In genomic region chr10:81871558-81871957, GRCh38 we compare ENCODE assay signal across 28 cellular contexts. TPM values are rescaled to one million over a fixed set of nuclear protein-coding genes. Genes with fewer than 3 reads are reported as not detected.
DNase-seq lines count a peak whose midpoint lies in the region; ATAC-seq, FAIRE-seq and TF ChIP-seq lines count a peak whose summit lies in the region.
"Had no signal": no experiment of that assay in that cellular context is flagged by ENCODE, and none has a peak within 500 bp of the region (broad histone marks: within the 10 kb centered on the region; RNA-seq: fewer than 3 reads in every experiment).

No MANE protein-coding gene starts in this region.

- TF ChIP-seq POLR2A in breast epithelium (IDR thresholded peaks at IDR 0.05): no peak

- peak; percentile 2 for DNase-seq in DMS53 treated with DMSO at 0.1 percent for 48 hours (lab: John Stamatoyannopoulos, UW; ENCODE audit: unreplicated experiment)
- DNase-seq in bronchial epithelial cell (ENCODE audit: low read depth): no peak
- DNase-seq in activated T-cell treated with anti-CD3 and anti-CD28 coated beads, Interleukin-2, amount 50 U/mL, for 72 hours: no peak
- DNase-seq in GM20000 (ENCODE audit: low spot score): no peak
- no peak for DNase-seq in breast epithelium (ENCODE audit: low spot score in 2 of 2)
- DNase-seq: AML-193; CD8-positive, alpha-beta T cell; DMS153; GOT3; HCEC 1CT; NCI-H1048; NCI-H1417; NCI-H1694; NCI-H2029 treated with DMSO at 0.1 percent for 48 hours; NCI-H2227 treated with DMSO at 0.1 percent for 48 hours; NCI-H526 treated with DMSO at 0.1 percent for 48 hours; SIG-M5 had no signal

- ATAC-seq in activated T-cell treated with anti-CD3 and anti-CD28 coated beads, Interleukin-2, amount 50 U/mL, for 72 hours (replicated peaks in 1 of 2): no peak
- no peak for ATAC-seq in HG02970 (IDR thresholded peaks at IDR 0.05; ENCODE audit: low FRiP score, unreplicated experiment)
- ATAC-seq: A549; CD8-positive, alpha-beta T cell; Panc1 had no signal

- H3K4me3 Mint-ChIP-seq in nephron: peak overlapping the region; percentile 2 to 26 (median 17)
- no peak overlapping the region for H3K4me3 Mint-ChIP-seq in activated T-cell treated with anti-CD3 and anti-CD28 coated beads, Interleukin-2, amount 50 U/mL, for 72 hours
- H3K4me3 Mint-ChIP-seq: CD8-positive, alpha-beta T cell had no signal

- no peaks in the 10 kb centered on the region for H3K36me3 Mint-ChIP-seq in nephron (ENCODE audit: low read depth)
- peaks cover 0 to 3% of the 10 kb centered on the region in 2 donors for H3K36me3 Mint-ChIP-seq in activated T-cell treated with anti-CD3 and anti-CD28 coated beads, Interleukin-2, amount 50 U/mL, for 72 hours (ENCODE audit: insufficient read depth in 2 of 2)
- H3K36me3 Mint-ChIP-seq: CD8-positive, alpha-beta T cell had no signal

- intact Hi-C loops in breast epithelium (cut with DNase I; ENCODE audit: low total_unique reads): no loop called here

- peak overlapping the region in 1 of 3 experiments; percentile 46 for H3K27ac Mint-ChIP-seq in nephron
- no peak overlapping the region for H3K27ac Mint-ChIP-seq in activated T-cell treated with anti-CD3 and anti-CD28 coated beads, Interleukin-2, amount 50 U/mL, for 72 hours
- H3K27ac Mint-ChIP-seq: CD8-positive, alpha-beta T cell had no signal

- H3K27ac ChIP-seq in BLaER1 treated with 17β-estradiol and CSF1 and Interleukin-3, amounts not matched to agents 10 nM and 100 nM: no peak overlapping the region
- H3K27ac ChIP-seq in breast epithelium: no peak overlapping the region
- H3K27ac ChIP-seq: A549, C4-2B, HL-60, SK-N-MC had no signal

- H3K9me3 ChIP-seq in BLaER1 treated with 17β-estradiol and CSF1 and Interleukin-3, amounts not matched to agents 10 nM and 100 nM (replicated peaks in 1 of 11): no peaks in the 10 kb centered on the region
- no peaks in the 10 kb centered on the region for H3K9me3 ChIP-seq in breast epithelium
- H3K9me3 ChIP-seq: A549 had no signal

- no peak for TF ChIP-seq CTCF in bronchial epithelial cell (IDR thresholded peaks at IDR 0.05; ENCODE audit: insufficient read depth, low read length, severe bottlenecking)
- no peak for TF ChIP-seq CTCF in nephron (IDR thresholded peaks at IDR 0.05; ENCODE audit: unreplicated experiment in 3 of 3)
- no peak for TF ChIP-seq CTCF in GM20000 (IDR thresholded peaks at IDR 0.05; ENCODE audit: extremely low read depth, missing control alignments)
- no peak for TF ChIP-seq CTCF in breast epithelium (IDR thresholded peaks at IDR 0.05)

- H3K4me1 ChIP-seq in BLaER1 treated with 17β-estradiol and CSF1 and Interleukin-3, amounts not matched to agents 10 nM and 100 nM: peaks cover 25 to 50% (median 43%) of the 10 kb centered on the region in 10 experiments
- no peaks in the 10 kb centered on the region for H3K4me1 ChIP-seq in breast epithelium
- H3K4me1 ChIP-seq: A549 had no signal

- H3K36me3 ChIP-seq in BLaER1 treated with 17β-estradiol and CSF1 and Interleukin-3, amounts not matched to agents 10 nM and 100 nM: no peaks in the 10 kb centered on the region
- H3K36me3 ChIP-seq in bronchial epithelial cell (ENCODE audit: control insufficient read depth, insufficient read depth, low read length) (no peaks in the 10 kb centered on the region), breast epithelium (no peaks in the 10 kb centered on the region)

- no peak overlapping the region for H3K9ac ChIP-seq in BLaER1 treated with 17β-estradiol and CSF1 and Interleukin-3, amounts not matched to agents 10 nM and 100 nM

- H3K4me2 ChIP-seq in BLaER1 treated with 17β-estradiol and CSF1 and Interleukin-3, amounts not matched to agents 10 nM and 100 nM: peak overlapping the region in 9 of 11 experiments; percentile 5 to 96 (median 61); a peak in 14 of 22 replicates
- H3K4me2 ChIP-seq: A549 had no signal

- H3K27me3 ChIP-seq in BLaER1 treated with 17β-estradiol and CSF1 and Interleukin-3, amounts not matched to agents 10 nM and 100 nM: peaks cover 0 to 40% (median 0%) of the 10 kb centered on the region in 11 experiments; a peak in 10 of 22 replicates
- peaks cover 16% of the 10 kb centered on the region for H3K27me3 ChIP-seq in bronchial epithelial cell (ENCODE audit: control insufficient read depth, insufficient read depth, low read length)
- peaks cover 3 to 24% of the 10 kb centered on the region in 2 donors for H3K27me3 ChIP-seq in breast epithelium

- peak; percentile 62 for FAIRE-seq in bronchial epithelial cell (lab: Jason Lieb, UNC)
- FAIRE-seq: A549 had no signal

- peaks cover 46% of the 10 kb centered on the region for H3K27me3 Mint-ChIP-seq in nephron (ENCODE audit: low read depth)
- peaks cover 25% of the 10 kb centered on the region for H3K27me3 Mint-ChIP-seq in activated T-cell treated with anti-CD3 and anti-CD28 coated beads, Interleukin-2, amount 50 U/mL, for 72 hours (ENCODE audit: low read depth)

- no peak overlapping the region for H3K4me3 ChIP-seq in BLaER1 treated with 17β-estradiol and CSF1 and Interleukin-3, amounts not matched to agents 10 nM and 100 nM
- H3K4me3 ChIP-seq in bronchial epithelial cell (ENCODE audit: low read depth, low read length) (no peak overlapping the region), breast epithelium (no peak overlapping the region)
- H3K4me3 ChIP-seq: A549, SK-N-MC had no signal

- peaks cover 16% of the 10 kb centered on the region for H3K4me1 Mint-ChIP-seq in nephron
- peaks cover 9% of the 10 kb centered on the region for H3K4me1 Mint-ChIP-seq in activated T-cell treated with anti-CD3 and anti-CD28 coated beads, Interleukin-2, amount 50 U/mL, for 72 hours (ENCODE audit: low read depth)

- no peaks in the 10 kb centered on the region for H3K9me3 Mint-ChIP-seq in nephron
- peaks cover 0 to 2% of the 10 kb centered on the region in 2 donors for H3K9me3 Mint-ChIP-seq in activated T-cell treated with anti-CD3 and anti-CD28 coated beads, Interleukin-2, amount 50 U/mL, for 72 hours
- H3K9me3 Mint-ChIP-seq: CD8-positive, alpha-beta T cell had no signal

- peaks cover 0 to 29% (median 11%) of the 10 kb centered on the region in 11 experiments; a peak in 10 of 22 replicates for H4K20me1 ChIP-seq in BLaER1 treated with 17β-estradiol and CSF1 and Interleukin-3, amounts not matched to agents 10 nM and 100 nM

RNA-seq across cellular contexts. Expression of gene NRG3, which starts 3.4 kb away (rescaled TPM):
- not detected in 2 replicates for total RNA-seq in bronchial epithelial cell
- total RNA-seq in activated T-cell treated with anti-CD3 and anti-CD28 coated beads, Interleukin-2, amount 50 U/mL, for 72 hours: not detected
- under 1 TPM; 0.16 to 0.88 (median 0.33) TPM for total RNA-seq in breast epithelium
- total RNA-seq: CD8-positive, alpha-beta T cell; Daoy; G401; NCI-H460 had no signal

Comparison
In these comparisons a context has a peak if more than half of its experiments do, and no peak if none do; other contexts are left out.
1. H3K4me3 Mint-ChIP-seq: peak in nephron (3 of 3); none in activated T-cell treated with anti-CD3 and anti-CD28 coated beads, Interleukin-2, amount 50 U/mL, for 72 hours (0 of 2).